22 cellular contexts compared by ENCODE assay signal in genomic region chr11:11025087-11025486, GRCh38.
DNase-seq lines count a peak whose midpoint lies in the region; ATAC-seq and TF ChIP-seq lines count a peak whose summit lies in the region.
"Had no signal": no experiment of that assay in that cellular context is flagged by ENCODE, and none has a peak within 500 bp of the region (broad histone marks: within the 10 kb centered on the region; RNA-seq: fewer than 3 reads in every experiment).

No MANE protein-coding gene starts in this region.

- no peak for ATAC-seq in HG03175 (IDR thresholded peaks at IDR 0.05; ENCODE audit: unreplicated experiment)
- ATAC-seq: activated CD4-positive, CD25-positive, alpha-beta regulatory T cell treated with anti-CD3 and anti-CD28 coated beads, Interleukin-2, amount 50 U/mL, for 24 hours; natural killer cell treated with Interleukin-12 subunit alpha and Interleukin-12 subunit beta and Interleukin-15 and Interleukin-18, amount 100 ng/mL, for 72 hours had no signal

- no peak overlapping the region for H3K27ac Mint-ChIP-seq in MCF 10A (ENCODE audit: low read depth, unreplicated experiment)
- H3K27ac Mint-ChIP-seq: CD14-positive monocyte; immature natural killer cell; natural killer cell treated with Interleukin-12 subunit alpha and Interleukin-12 subunit beta and Interleukin-15 and Interleukin-18, amount 100 ng/mL, for 72 hours; T-helper 2 cell treated with Interferon-gamma antibody and Interleukin-4, amounts not matched to agents 5 μg/mL and 100 μg/mL, for 36 hours had no signal

- H3K4me1 ChIP-seq in breast epithelium, result no peaks in the 10 kb centered on the region
- H3K4me1 ChIP-seq: prostate gland, thyroid gland had no signal

- peaks cover 6% of the 10 kb centered on the region for H3K36me3 Mint-ChIP-seq in MCF 10A (ENCODE audit: insufficient read depth, unreplicated experiment)
- H3K36me3 Mint-ChIP-seq: CD14-positive monocyte; immature natural killer cell; natural killer cell treated with Interleukin-12 subunit alpha and Interleukin-12 subunit beta and Interleukin-15 and Interleukin-18, amount 100 ng/mL, for 72 hours had no signal

- H3K4me3 ChIP-seq in breast epithelium (no peak overlapping the region), fibroblast of the aortic adventitia (ENCODE audit: low read depth, low read length) (no peak overlapping the region)
- H3K4me3 ChIP-seq: coronary artery, HAP-1, prostate gland, thyroid gland had no signal

- POLR2A ChIA-PET in MCF 10A (lab: Yijun Ruan, JAX), result interaction anchor here (0.9 to 2.7 kb wide), 4 partner anchors 91 to 764 kb away, joined by 3 to 11 read pairs (median 4); no protein-coding TSS in a partner anchor

- in situ Hi-C loops in SK-MEL-5 (cut with HindIII; ENCODE audit: low pct_unique_long_range_greater_than_20kb, low sequenced_read_pairs), result loop anchor here (10.0 kb wide), 2 partner anchors 220 to 370 kb away; partner anchors contain the start of gene EIF4G2

- DNase-seq in MCF 10A (ENCODE audit: unreplicated experiment) (peak; percentile 35), breast epithelium (ENCODE audit: low spot score in 2 of 2) (no peak), SK-MEL-5 (ENCODE audit: low read depth, low spot score) (peak; percentile 85), fibroblast of the aortic adventitia (ENCODE audit: low read depth) (peak; percentile 42), DMS79 treated with DMSO at 0.1 percent for 48 hours (lab: John Stamatoyannopoulos, UW) (no peak), hippocampal formation (lab: John Stamatoyannopoulos, UW) (no peak), NCI-H1694 (lab: John Stamatoyannopoulos, UW) (no peak)
- DNase-seq: activated gamma-delta T cell, DMS53, immature natural killer cell, MM.1S, NCI-H2081, NCI-H510A treated with DMSO at 0.1 percent for 48 hours, thyroid gland had no signal

- BruUV-seq in MCF 10A (replicated peaks; lab: Mats Ljungman, UMichigan), result no TSS peak

- no peaks in the 10 kb centered on the region for H3K27me3 Mint-ChIP-seq in MCF 10A (ENCODE audit: insufficient read depth, unreplicated experiment)

- peaks cover 20% of the 10 kb centered on the region for H3K4me1 Mint-ChIP-seq in MCF 10A (ENCODE audit: insufficient read depth, unreplicated experiment)
- H3K4me1 Mint-ChIP-seq: immature natural killer cell had no signal

- no peaks in the 10 kb centered on the region for H3K27me3 ChIP-seq in breast epithelium
- H3K27me3 ChIP-seq: thyroid gland had no signal

- no peak for TF ChIP-seq CTCF in MCF 10A (IDR thresholded peaks at IDR 0.05; ENCODE audit: unreplicated experiment)
- TF ChIP-seq CTCF in breast epithelium (IDR thresholded peaks at IDR 0.05), result no peak
- TF ChIP-seq CTCF in fibroblast of the aortic adventitia (IDR thresholded peaks at IDR 0.05; ENCODE audit: insufficient read depth, low read length), result no peak

- no peaks in the 10 kb centered on the region for H3K9me3 ChIP-seq in breast epithelium
- H3K9me3 ChIP-seq: HAP-1, prostate gland, thyroid gland had no signal

- TF ChIP-seq POLR2A in breast epithelium (IDR thresholded peaks at IDR 0.05), result no peak

- CTCF ChIA-PET in MCF 10A (lab: Yijun Ruan, JAX), result interaction anchor here (0.6 to 6.4 kb wide), 7 partner anchors 10 to 762 kb away, joined by 3 to 103 read pairs (median 38); no protein-coding TSS in a partner anchor

- intact Hi-C loops in MCF 10A (cut with micrococcal nuclease), result loop anchor here (10.0 kb wide), 1 partner anchor 130 kb away; no protein-coding TSS in a partner anchor
- intact Hi-C loops in breast epithelium (cut with DNase I; ENCODE audit: low total_unique reads), result no loop called here

- H3K27ac ChIP-seq in breast epithelium, result no peak overlapping the region
- H3K27ac ChIP-seq: coronary artery, prostate gland, thyroid gland had no signal

- H3K36me3 ChIP-seq in breast epithelium, result no peaks in the 10 kb centered on the region
- H3K36me3 ChIP-seq: HAP-1, prostate gland, thyroid gland had no signal

- H3K9me3 Mint-ChIP-seq in MCF 10A (ENCODE audit: unreplicated experiment), result no peaks in the 10 kb centered on the region
- H3K9me3 Mint-ChIP-seq: CD14-positive monocyte; immature natural killer cell; natural killer cell treated with Interleukin-12 subunit alpha and Interleukin-12 subunit beta and Interleukin-15 and Interleukin-18, amount 100 ng/mL, for 72 hours; T-helper 2 cell treated with Interferon-gamma antibody and Interleukin-4, amounts not matched to agents 5 μg/mL and 100 μg/mL, for 36 hours had no signal

- H3K4me3 Mint-ChIP-seq in MCF 10A (ENCODE audit: unreplicated experiment), result no peak overlapping the region
- H3K4me3 Mint-ChIP-seq: CD14-positive monocyte; immature natural killer cell; natural killer cell treated with Interleukin-12 subunit alpha and Interleukin-12 subunit beta and Interleukin-15 and Interleukin-18, amount 100 ng/mL, for 72 hours; T-helper 2 cell treated with Interferon-gamma antibody and Interleukin-4, amounts not matched to agents 5 μg/mL and 100 μg/mL, for 36 hours had no signal

Comparison
In these comparisons a context has a peak if more than half of its experiments do, and no peak if none do; other contexts are left out.
1. DNase-seq: peak in MCF 10A (single experiment), SK-MEL-5 (single experiment) and fibroblast of the aortic adventitia (single experiment); none in breast epithelium (0 of 2), DMS79 treated with DMSO at 0.1 percent for 48 hours (single experiment), hippocampal formation (0 of 2) and NCI-H1694 (single experiment).